21 cellular contexts compared by ENCODE assay signal in genomic region chr10:75461672-75462649, GRCh38. TPM values are rescaled to one million over a fixed set of nuclear protein-coding genes. Genes with fewer than 3 reads are reported as not detected.
DNase-seq lines count a peak whose midpoint lies in the region; ATAC-seq and TF ChIP-seq lines count a peak whose summit lies in the region.
"Had no signal": no experiment of that assay in that cellular context is flagged by ENCODE, and none has a peak within 500 bp of the region (broad histone marks: within the 10 kb centered on the region; RNA-seq: fewer than 3 reads in every experiment).

No MANE protein-coding gene starts in this region.

- H3K9me2 ChIP-seq in neural cell (ENCODE audit: insufficient read depth, low read length): no peaks in the 10 kb centered on the region

- H4K20me1 ChIP-seq in neural cell (ENCODE audit: insufficient read depth): no peaks in the 10 kb centered on the region

- H3K9ac ChIP-seq in neural cell (ENCODE audit: low read length): peak overlapping the region; percentile 67
- H3K9ac ChIP-seq: GM23248 had no signal

- H3K27ac ChIP-seq in neural cell (ENCODE audit: low read length): peak overlapping the region; percentile 97
- H3K27ac ChIP-seq: GM23248 had no signal

- H3K36me3 ChIP-seq in H7 (replicated peaks; ENCODE audit: control insufficient read depth, insufficient read depth, low read length) (no peaks in the 10 kb centered on the region), neural cell (ENCODE audit: insufficient read depth, low read length) (no peaks in the 10 kb centered on the region)
- H3K36me3 ChIP-seq: BE2C had no signal

- peaks cover 66% of the 10 kb centered on the region for H3K4me1 Mint-ChIP-seq in WTC11
- H3K4me1 Mint-ChIP-seq: CD4-positive, alpha-beta memory T cell had no signal

- TF ChIP-seq RAD21 in neural cell (conservative IDR thresholded peaks at IDR 0.05): peak; percentile 42

- H3K27me3 ChIP-seq in H7 (ENCODE audit: control insufficient read depth, insufficient read depth, low read length) (peaks cover 2% of the 10 kb centered on the region; the same call in 1 of the 2 replicates), neural cell (ENCODE audit: insufficient read depth, low read depth, low read length) (no peaks in the 10 kb centered on the region)
- H3K27me3 ChIP-seq: BE2C had no signal

- peak overlapping the region; percentile 29 for H3K4me2 ChIP-seq in neural cell (ENCODE audit: low read length)

- DNase-seq in H7: peak; percentile 33
- DNase-seq in NCI-H146 (lab: John Stamatoyannopoulos, UW): peak; percentile 50
- DNase-seq in WTC11 (ENCODE audit: low spot score): no peak
- no peak for DNase-seq in COLO668 (lab: John Stamatoyannopoulos, UW; ENCODE audit: unreplicated experiment)
- no peak for DNase-seq in NCI-H446 (lab: John Stamatoyannopoulos, UW)
- DNase-seq in AG20443 (ENCODE audit: low spot score): no peak
- DNase-seq: ACHN; BE2C; CD4-positive, alpha-beta memory T cell; DND-41; GF-D8; GM23248; IMR-90; Kasumi-1; NCI-H1417 treated with DMSO at 0.1 percent for 48 hours; NCI-H2107; NCI-H446 treated with DMSO at 0.1 percent for 48 hours; PC-3 had no signal

- CTCF ChIA-PET in WTC11 (lab: Charles Lee): interaction anchor here (0.8 to 0.9 kb wide), 2 partner anchors 46 to 66 kb away, joined by 3 to 4 read pairs; no protein-coding TSS in a partner anchor

- no peak for TF ChIP-seq CTCF in WTC11 (IDR thresholded peaks at IDR 0.05)
- no peak for TF ChIP-seq CTCF in neural cell (IDR thresholded peaks at IDR 0.05; ENCODE audit: poor library complexity, severe bottlenecking)

- H3K27ac Mint-ChIP-seq in WTC11: no peak overlapping the region
- H3K27ac Mint-ChIP-seq: CD4-positive, alpha-beta memory T cell had no signal

- H3K9me3 ChIP-seq in neural cell (ENCODE audit: low read length): no peaks in the 10 kb centered on the region
- H3K9me3 ChIP-seq: BE2C had no signal

- no peaks in the 10 kb centered on the region for H3K9me3 Mint-ChIP-seq in WTC11

- H3F3A ChIP-seq in neural cell (ENCODE audit: insufficient read depth, low read length, poor library complexity, severe bottlenecking): no peaks in the 10 kb centered on the region

- POLR2A ChIA-PET in WTC11 (lab: Charles Lee): no interaction called here

- no peaks in the 10 kb centered on the region for H3K36me3 Mint-ChIP-seq in WTC11
- H3K36me3 Mint-ChIP-seq: CD4-positive, alpha-beta memory T cell had no signal

- TF ChIP-seq EP300 in neural cell (conservative IDR thresholded peaks at IDR 0.05; ENCODE audit: poor library complexity, severe bottlenecking): peak; percentile 100

- peaks cover 23% of the 10 kb centered on the region for H3K27me3 Mint-ChIP-seq in WTC11 (ENCODE audit: low read depth)

- H2AFZ ChIP-seq in neural cell (ENCODE audit: low read depth, low read length): no peak overlapping the region
- H2AFZ ChIP-seq: GM23248 had no signal

- H3K4me3 Mint-ChIP-seq in WTC11: peak overlapping the region; percentile 5
- H3K4me3 Mint-ChIP-seq: CD4-positive, alpha-beta memory T cell had no signal

- ATAC-seq in WTC11: peak; percentile 84
- ATAC-seq in HG02763 (IDR thresholded peaks at IDR 0.05; ENCODE audit: unreplicated experiment): no peak
- ATAC-seq: PC-3 had no signal

- no peaks in the 10 kb centered on the region for H3K79me2 ChIP-seq in neural cell (replicated peaks; ENCODE audit: insufficient read depth, low read length)

- H3K4me3 ChIP-seq in H7 (ENCODE audit: insufficient read depth, low read depth, low read length) (no peak overlapping the region), neural cell (ENCODE audit: low read length) (peak overlapping the region; percentile 44)
- H3K4me3 ChIP-seq: GM23248 had no signal

TF ChIP-seq in WTC11, 78 proteins besides CTCF, POLR2A, EP300 and RAD21 (continues in another document):
- TF ChIP-seq ZNF423 (CRISPR knock-in tag; IDR thresholded peaks at IDR 0.05) (no peak), AR (CRISPR knock-in tag; IDR thresholded peaks at IDR 0.05) (no peak), JUN (CRISPR knock-in tag; IDR thresholded peaks at IDR 0.05) (no peak), IRF2 (CRISPR knock-in tag; IDR thresholded peaks at IDR 0.05; ENCODE audit: borderline replicate concordance, low read depth) (no peak)

TF ChIP-seq in neural cell, 6 proteins besides CTCF, POLR2A, EP300 and RAD21:
- TF ChIP-seq SMC3 (conservative IDR thresholded peaks at IDR 0.05; ENCODE audit: poor library complexity) (peak; percentile 31), MXI1 (conservative IDR thresholded peaks at IDR 0.05; ENCODE audit: poor library complexity, severe bottlenecking) (no peak), EZH2 (IDR thresholded peaks at IDR 0.05; ENCODE audit: borderline replicate concordance, insufficient read depth, low read length, poor library complexity, severe bottlenecking) (no peak), REST (IDR thresholded peaks at IDR 0.05; ENCODE audit: borderline replicate concordance) (peak; percentile 87), TAF1 (IDR thresholded peaks at IDR 0.05; ENCODE audit: low read depth) (no peak), POLR2AphosphoS5 (IDR thresholded peaks at IDR 0.05) (peak; percentile 98)

RNA-seq across cellular contexts. Expression of gene LRMDA, which starts 30.5 kb away (rescaled TPM):
- total RNA-seq in H7 (2014; rRNA removed; shearing (Covaris generic)): not detected in 2 replicates
- total RNA-seq in WTC11 (2021): 0.48 to 0.92 TPM (median 0.78 TPM) in 3 replicates
- 5.6 and 8.4 TPM in 2 replicates for polyA plus RNA-seq in neural cell
- polyA minus RNA-seq in neural cell: 16.6 and 21.2 TPM in 2 replicates
- total RNA-seq: CD4-positive, alpha-beta memory T cell; GM23248; IMR-90; T-helper 1 cell treated with Interleukin-12 subunit alpha and Interleukin-12 subunit beta and Interleukin-4 antibody, amounts not matched to agents 30 ng/mL and 1 ng/mL, for 36 hours had no signal
- polyA plus RNA-seq: CD4-positive, alpha-beta memory T cell had no signal

Comparison
In these comparisons a context has a peak if more than half of its experiments do, and no peak if none do; other contexts are left out.
1. DNase-seq: peak in H7 (single experiment) and NCI-H146 (single experiment); none in WTC11 (single experiment), COLO668 (single experiment), NCI-H446 (0 of 2) and AG20443 (single experiment).